Comparison of ENCODE assay signal across 8 cellular contexts in genomic region chr4:71229477-71230257, GRCh38.
DNase-seq lines count a peak whose midpoint lies in the region; ATAC-seq and TF ChIP-seq lines count a peak whose summit lies in the region.

No MANE protein-coding gene starts in this region.

- peak overlapping the region in 1 of 4 donors; percentile 23 for H3K27ac ChIP-seq in upper lobe of left lung

- ATAC-seq in GM18909 (IDR thresholded peaks at IDR 0.05; ENCODE audit: poor library complexity, unreplicated experiment) (peak; percentile 65), upper lobe of left lung (ENCODE audit: low FRiP score in 2 of 2) (peak in 1 of 2 donors; percentile 72), GM19397 (IDR thresholded peaks at IDR 0.05; ENCODE audit: unreplicated experiment) (no peak)

- no peaks in the 10 kb centered on the region for H3K36me3 ChIP-seq in upper lobe of left lung

- no peak for TF ChIP-seq POLR2A in upper lobe of left lung (IDR thresholded peaks at IDR 0.05)

- 23 to 26% methylated on average over 9 of the region's 9 CpGs for WGBS in upper lobe of left lung, 2 donors

- no peaks in the 10 kb centered on the region for H3K27me3 ChIP-seq in upper lobe of left lung

- H3K4me3 ChIP-seq in AG10803 (ENCODE audit: low read length) (no peak overlapping the region), cardiac fibroblast (replicated peaks in 1 of 2; ENCODE audit: low read depth in 2 of 2, low read length in 2 of 2) (peak overlapping the region in 1 of 2 donors; percentile 2), upper lobe of left lung (no peak overlapping the region)

- no peaks in the 10 kb centered on the region for H3K9me3 ChIP-seq in upper lobe of left lung

- peaks cover 6 to 35% (median 19%) of the 10 kb centered on the region in 4 donors for H3K4me1 ChIP-seq in upper lobe of left lung

- no peak for TF ChIP-seq EP300 in upper lobe of left lung (IDR thresholded peaks at IDR 0.05)

- TF ChIP-seq CTCF in AG10803 (conservative IDR thresholded peaks at IDR 0.05; ENCODE audit: low read length) (peak; percentile 92), cardiac fibroblast (IDR thresholded peaks at IDR 0.05; ENCODE audit: low read depth, low read length) (peak; percentile 82), upper lobe of left lung (IDR thresholded peaks at IDR 0.05) (peak; percentile 13 to 60 (median 52))

- peak; percentile 74 for DNase-seq in AG10803 (ENCODE audit: low read depth)
- DNase-seq in NCI-H1694 treated with DMSO at 0.1 percent for 48 hours (lab: John Stamatoyannopoulos, UW), result peak; percentile 60
- DNase-seq in cardiac fibroblast (ENCODE audit: low read depth in 2 of 2), result peak; percentile 64 to 78
- peak; percentile 67 for DNase-seq in kidney glomerular epithelial cell (lab: John Stamatoyannopoulos, UW)
- DNase-seq in upper lobe of left lung, result peak in 1 of 2 donors; percentile 42
- DNase-seq in stimulated activated CD8-positive, alpha-beta memory T cell treated with anti-CD3 and anti-CD28 coated beads, Interleukin-4, amount 100 ng/mL, for 48 hours, result no peak
